ENCODE assay signal across 25 cellular contexts in genomic region chr4:6320663-6321062, GRCh38.
"Had no signal": no experiment of that assay in that cellular context is flagged by ENCODE, and none has a peak within 500 bp of the region (broad histone marks: within the 10 kb centered on the region; RNA-seq: fewer than 3 reads in every experiment).

No MANE protein-coding gene starts in this region.

- H3K9me3 ChIP-seq: pancreas, prostate gland, sigmoid colon had no signal

- H3K36me3 ChIP-seq: left lung, lower lobe of right lung, pancreas, prostate gland, sigmoid colon, spleen, tibial nerve, uterus had no signal

- H3K27ac ChIP-seq: left lung, lower lobe of right lung, pancreas, prostate gland, sigmoid colon, spleen, tibial nerve, uterus had no signal

- H3K27me3 ChIP-seq: pancreas, sigmoid colon, tibial nerve, uterus had no signal

- FAIRE-seq: islet of Langerhans, kidney, pancreas, small intestine had no signal

- H3K4me3 ChIP-seq: left lung, lower lobe of right lung, pancreas, prostate gland, sigmoid colon, spleen, tibial nerve, uterus had no signal

- DNase-seq: hippocampal formation; kidney; left colon; left lung; lower lobe of right lung; mammary epithelial cell; mesenchymal stem cell; naive thymus-derived CD8-positive, alpha-beta T cell; nucleus accumbens; pancreas; posterior cingulate gyrus; retina; right cardiac atrium; sigmoid colon; small intestine; spleen; stimulated activated CD4-positive, alpha-beta T cell treated with anti-CD3 and anti-CD28 coated beads, Interleukin-4, amount 100 ng/mL, for 24 hours; stimulated activated naive CD4-positive, alpha-beta T cell treated with Interleukin-2 at 50 U/mL for 16 hours; stimulated activated naive CD8-positive, alpha-beta T cell treated with anti-CD3 and anti-CD28 coated beads, Interleukin-15, amount 100 ng/mL, for 72 hours; substantia nigra; uterus had no signal

- ATAC-seq: left lung; lower lobe of right lung; naive thymus-derived CD8-positive, alpha-beta T cell; pancreas; right cardiac atrium; stimulated activated memory B cell treated with anti-CD40 and anti-IgM and Interleukin-4, amounts not matched to agents 10 μg/mL and 1 μg/mL and 100 μg/mL, for 72 hours; stimulated activated naive CD8-positive, alpha-beta T cell treated with anti-CD3 and anti-CD28 coated beads, Interleukin-15, amount 100 ng/mL, for 72 hours had no signal

- H3K4me1 ChIP-seq: pancreas, prostate gland, sigmoid colon, uterus had no signal
